1 cellular context compared by ENCODE assay signal in the genomic region with DNA sequence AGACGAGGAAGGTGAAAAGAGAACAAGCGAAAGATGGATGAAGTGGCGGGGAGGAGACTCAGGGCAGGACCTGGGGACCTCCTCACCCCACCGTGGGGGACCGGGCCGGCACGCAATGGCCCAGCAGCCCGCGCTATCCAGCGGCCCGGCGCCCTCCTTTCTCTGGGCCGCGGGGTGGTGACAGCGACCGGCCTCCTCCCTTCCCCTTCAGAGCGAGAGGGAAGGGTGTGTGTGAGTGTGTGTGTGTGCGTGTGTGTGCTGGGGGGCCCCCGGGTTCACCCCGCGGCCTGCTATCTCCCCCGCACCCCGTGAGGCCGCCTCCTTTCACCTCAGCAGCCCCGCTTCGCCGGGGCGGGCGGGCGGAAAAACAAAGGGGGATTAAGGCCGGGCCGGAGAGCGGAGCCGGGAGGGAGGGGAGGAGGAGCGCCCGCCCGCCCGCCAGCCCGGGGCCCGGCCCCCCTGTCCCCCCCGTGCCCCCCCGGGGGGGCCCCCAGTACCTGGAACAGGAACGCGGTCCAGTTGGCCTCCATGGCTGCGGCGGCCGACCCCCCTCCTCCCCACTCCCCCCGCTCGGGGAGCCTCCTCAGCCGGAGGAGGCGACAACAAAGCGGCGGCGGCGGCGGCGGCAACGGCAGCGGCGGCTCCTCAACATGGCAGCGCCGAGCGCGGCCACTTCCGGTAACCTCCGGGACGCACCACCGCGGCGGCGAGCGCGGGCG.
A peak's percentile ranks its signal among the peaks of the same experiment; 100 is the strongest.
TF ChIP-seq lines count a peak whose summit lies in the region.

A gene with protein sequence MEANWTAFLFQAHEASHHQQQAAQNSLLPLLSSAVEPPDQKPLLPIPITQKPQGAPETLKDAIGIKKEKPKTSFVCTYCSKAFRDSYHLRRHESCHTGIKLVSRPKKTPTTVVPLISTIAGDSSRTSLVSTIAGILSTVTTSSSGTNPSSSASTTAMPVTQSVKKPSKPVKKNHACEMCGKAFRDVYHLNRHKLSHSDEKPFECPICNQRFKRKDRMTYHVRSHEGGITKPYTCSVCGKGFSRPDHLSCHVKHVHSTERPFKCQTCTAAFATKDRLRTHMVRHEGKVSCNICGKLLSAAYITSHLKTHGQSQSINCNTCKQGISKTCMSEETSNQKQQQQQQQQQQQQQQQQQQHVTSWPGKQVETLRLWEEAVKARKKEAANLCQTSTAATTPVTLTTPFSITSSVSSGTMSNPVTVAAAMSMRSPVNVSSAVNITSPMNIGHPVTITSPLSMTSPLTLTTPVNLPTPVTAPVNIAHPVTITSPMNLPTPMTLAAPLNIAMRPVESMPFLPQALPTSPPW (minus strand): TSS at position 673 of the 719 bp plus-strand sequence. CDS start 143 bp downstream, at position 530.

TF ChIP-seq in HepG2, 621 proteins besides CTCF, POLR2A, EP300 and RAD21 (continued from another document and continues in another):
- TF ChIP-seq, protein P1, sequence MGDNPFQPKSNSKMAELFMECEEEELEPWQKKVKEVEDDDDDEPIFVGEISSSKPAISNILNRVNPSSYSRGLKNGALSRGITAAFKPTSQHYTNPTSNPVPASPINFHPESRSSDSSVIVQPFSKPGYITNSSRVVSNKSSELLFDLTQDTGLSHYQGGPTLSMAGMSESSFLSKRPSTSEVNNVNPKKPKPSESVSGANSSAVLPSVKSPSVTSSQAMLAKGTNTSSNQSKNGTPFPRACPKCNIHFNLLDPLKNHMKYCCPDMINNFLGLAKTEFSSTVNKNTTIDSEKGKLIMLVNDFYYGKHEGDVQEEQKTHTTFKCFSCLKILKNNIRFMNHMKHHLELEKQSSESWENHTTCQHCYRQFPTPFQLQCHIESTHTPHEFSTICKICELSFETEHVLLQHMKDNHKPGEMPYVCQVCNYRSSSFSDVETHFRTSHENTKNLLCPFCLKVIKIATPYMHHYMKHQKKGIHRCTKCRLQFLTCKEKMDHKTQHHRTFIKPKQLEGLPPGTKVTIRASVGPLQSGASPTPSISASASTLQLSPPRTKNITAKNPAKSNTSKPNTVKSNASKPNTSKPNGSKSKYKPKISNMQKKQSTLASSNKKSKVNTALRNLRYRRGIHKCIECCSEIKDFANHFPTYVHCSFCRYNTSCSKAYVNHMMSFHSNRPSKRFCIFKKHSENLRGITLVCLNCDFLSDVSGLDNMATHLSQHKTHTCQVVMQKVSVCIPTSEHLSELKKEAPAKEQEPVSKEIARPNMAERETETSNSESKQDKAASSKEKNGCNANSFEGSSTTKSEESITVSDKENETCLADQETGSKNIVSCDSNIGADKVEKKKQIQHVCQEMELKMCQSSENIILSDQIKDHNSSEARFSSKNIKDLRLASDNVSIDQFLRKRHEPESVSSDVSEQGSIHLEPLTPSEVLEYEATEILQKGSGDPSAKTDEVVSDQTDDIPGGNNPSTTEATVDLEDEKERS (CRISPR knock-in tag; IDR thresholded peaks at IDR 0.05) = no peak
- TF ChIP-seq ZNF670 (CRISPR knock-in tag; IDR thresholded peaks at IDR 0.05; ENCODE audit: borderline replicate concordance) (peak; percentile 49; the same call in 1 of the 2 replicates), ZNF333 (CRISPR knock-in tag; IDR thresholded peaks at IDR 0.05; ENCODE audit: borderline replicate concordance) (peak; percentile 2), CEBPB (IDR thresholded peaks at IDR 0.05; ENCODE audit: borderline replicate concordance, low read depth, low read length) (no peak), ZBTB34 (CRISPR knock-in tag; IDR thresholded peaks at IDR 0.05) (no peak), RNF2 (conservative IDR thresholded peaks at IDR 0.05; ENCODE audit: low read depth) (no peak), ISL2 (CRISPR knock-in tag; IDR thresholded peaks at IDR 0.05) (peak; percentile 70), ONECUT2 (CRISPR knock-in tag; IDR thresholded peaks at IDR 0.05) (peak; percentile 51; the same call in 1 of the 2 replicates), ZNF33A (CRISPR knock-in tag; IDR thresholded peaks at IDR 0.05; ENCODE audit: borderline replicate concordance) (no peak), SALL2 (CRISPR knock-in tag; IDR thresholded peaks at IDR 0.05) (0 out of 2 replicates have a peak, but pooled peaks have one; percentile 30), FIP1L1 (IDR thresholded peaks at IDR 0.05; ENCODE audit: borderline replicate concordance, insufficient read depth, low read depth, low read length) (0 out of 2 replicates have a peak, but pooled peaks have one; percentile 21), ZNF350 (CRISPR knock-in tag; IDR thresholded peaks at IDR 0.05; ENCODE audit: borderline replicate concordance, low read depth) (peak; percentile 70), CBX1 (IDR thresholded peaks at IDR 0.05; ENCODE audit: low read depth) (no peak), MED13 (CRISPR knock-in tag; IDR thresholded peaks at IDR 0.05) (peak; percentile 79; the same call in 1 of the 2 replicates), MXI1 (IDR thresholded peaks at IDR 0.05; ENCODE audit: borderline replicate concordance, low read depth, low read length) (0 out of 3 replicates have a peak, but pooled peaks have one; percentile 14), RERE (CRISPR knock-in tag; IDR thresholded peaks at IDR 0.05; ENCODE audit: low read depth) (peak; percentile 59; the same call in 1 of the 2 replicates), MAZ (IDR thresholded peaks at IDR 0.05; ENCODE audit: borderline replicate concordance, low read depth, low read length) (0 out of 2 replicates have a peak, but pooled peaks have one; percentile 40), MAZ (CRISPR knock-in tag; IDR thresholded peaks at IDR 0.05; ENCODE audit: low read depth) (0 out of 2 replicates have a peak, but pooled peaks have one; percentile 22), ZNF44 (CRISPR knock-in tag; IDR thresholded peaks at IDR 0.05) (no peak), ZNF124 (CRISPR knock-in tag; IDR thresholded peaks at IDR 0.05) (no peak), ZNF362 (CRISPR knock-in tag; IDR thresholded peaks at IDR 0.05; ENCODE audit: borderline replicate concordance) (no peak; the same call in 1 of the 2 replicates), MIXL1 (CRISPR knock-in tag; IDR thresholded peaks at IDR 0.05) (peak; percentile 35; the same call in 1 of the 2 replicates), ZSCAN12 (CRISPR knock-in tag; IDR thresholded peaks at IDR 0.05) (no peak), ZNF513 (CRISPR knock-in tag; conservative IDR thresholded peaks at IDR 0.05) (no peak), NCOA5 (CRISPR knock-in tag; IDR thresholded peaks at IDR 0.05) (no peak), ZNF562 (CRISPR knock-in tag; IDR thresholded peaks at IDR 0.05; ENCODE audit: borderline replicate concordance) (no peak), SATB2 (CRISPR knock-in tag; IDR thresholded peaks at IDR 0.05) (peak; percentile 43; the same call in 1 of the 2 replicates), ZNF709 (CRISPR knock-in tag; IDR thresholded peaks at IDR 0.05) (peak; percentile 84; the same call in 1 of the 2 replicates)
- TF ChIP-seq, protein P2, sequence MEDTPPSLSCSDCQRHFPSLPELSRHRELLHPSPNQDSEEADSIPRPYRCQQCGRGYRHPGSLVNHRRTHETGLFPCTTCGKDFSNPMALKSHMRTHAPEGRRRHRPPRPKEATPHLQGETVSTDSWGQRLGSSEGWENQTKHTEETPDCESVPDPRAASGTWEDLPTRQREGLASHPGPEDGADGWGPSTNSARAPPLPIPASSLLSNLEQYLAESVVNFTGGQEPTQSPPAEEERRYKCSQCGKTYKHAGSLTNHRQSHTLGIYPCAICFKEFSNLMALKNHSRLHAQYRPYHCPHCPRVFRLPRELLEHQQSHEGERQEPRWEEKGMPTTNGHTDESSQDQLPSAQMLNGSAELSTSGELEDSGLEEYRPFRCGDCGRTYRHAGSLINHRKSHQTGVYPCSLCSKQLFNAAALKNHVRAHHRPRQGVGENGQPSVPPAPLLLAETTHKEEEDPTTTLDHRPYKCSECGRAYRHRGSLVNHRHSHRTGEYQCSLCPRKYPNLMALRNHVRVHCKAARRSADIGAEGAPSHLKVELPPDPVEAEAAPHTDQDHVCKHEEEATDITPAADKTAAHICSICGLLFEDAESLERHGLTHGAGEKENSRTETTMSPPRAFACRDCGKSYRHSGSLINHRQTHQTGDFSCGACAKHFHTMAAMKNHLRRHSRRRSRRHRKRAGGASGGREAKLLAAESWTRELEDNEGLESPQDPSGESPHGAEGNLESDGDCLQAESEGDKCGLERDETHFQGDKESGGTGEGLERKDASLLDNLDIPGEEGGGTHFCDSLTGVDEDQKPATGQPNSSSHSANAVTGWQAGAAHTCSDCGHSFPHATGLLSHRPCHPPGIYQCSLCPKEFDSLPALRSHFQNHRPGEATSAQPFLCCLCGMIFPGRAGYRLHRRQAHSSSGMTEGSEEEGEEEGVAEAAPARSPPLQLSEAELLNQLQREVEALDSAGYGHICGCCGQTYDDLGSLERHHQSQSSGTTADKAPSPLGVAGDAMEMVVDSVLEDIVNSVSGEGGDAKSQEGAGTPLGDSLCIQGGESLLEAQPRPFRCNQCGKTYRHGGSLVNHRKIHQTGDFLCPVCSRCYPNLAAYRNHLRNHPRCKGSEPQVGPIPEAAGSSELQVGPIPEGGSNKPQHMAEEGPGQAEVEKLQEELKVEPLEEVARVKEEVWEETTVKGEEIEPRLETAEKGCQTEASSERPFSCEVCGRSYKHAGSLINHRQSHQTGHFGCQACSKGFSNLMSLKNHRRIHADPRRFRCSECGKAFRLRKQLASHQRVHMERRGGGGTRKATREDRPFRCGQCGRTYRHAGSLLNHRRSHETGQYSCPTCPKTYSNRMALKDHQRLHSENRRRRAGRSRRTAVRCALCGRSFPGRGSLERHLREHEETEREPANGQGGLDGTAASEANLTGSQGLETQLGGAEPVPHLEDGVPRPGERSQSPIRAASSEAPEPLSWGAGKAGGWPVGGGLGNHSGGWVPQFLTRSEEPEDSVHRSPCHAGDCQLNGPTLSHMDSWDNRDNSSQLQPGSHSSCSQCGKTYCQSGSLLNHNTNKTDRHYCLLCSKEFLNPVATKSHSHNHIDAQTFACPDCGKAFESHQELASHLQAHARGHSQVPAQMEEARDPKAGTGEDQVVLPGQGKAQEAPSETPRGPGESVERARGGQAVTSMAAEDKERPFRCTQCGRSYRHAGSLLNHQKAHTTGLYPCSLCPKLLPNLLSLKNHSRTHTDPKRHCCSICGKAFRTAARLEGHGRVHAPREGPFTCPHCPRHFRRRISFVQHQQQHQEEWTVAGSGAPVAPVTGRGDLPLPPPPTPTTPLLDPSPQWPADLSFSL (CRISPR knock-in tag; IDR thresholded peaks at IDR 0.05) = peak; percentile 64; the same call in 1 of the 2 replicates
